1 cellular context compared by ENCODE assay signal in genomic region chr19:18091217-18091608, GRCh38.
TF ChIP-seq lines count a peak whose summit lies in the region.

No MANE protein-coding gene starts in this region.

TF ChIP-seq in K562, 482 proteins besides CTCF, POLR2A, EP300 and RAD21 (continued from another document and continues in another):
- TF ChIP-seq PRDM10 (IDR thresholded peaks at IDR 0.05; ENCODE audit: partially characterized antibody), result peak; percentile 40
- no peak for TF ChIP-seq KDM4B (IDR thresholded peaks at IDR 0.05; ENCODE audit: borderline replicate concordance in 2 of 2, low read depth in 1 of 2)
- no peak for TF ChIP-seq NUFIP1 (IDR thresholded peaks at IDR 0.05; ENCODE audit: partially characterized antibody)
- TF ChIP-seq ZNF184 (CRISPR knock-in tag; IDR thresholded peaks at IDR 0.05), result no peak
- TF ChIP-seq NR3C1 (CRISPR knock-in tag; IDR thresholded peaks at IDR 0.05), result no peak
- TF ChIP-seq ARID1B (IDR thresholded peaks at IDR 0.05), result peak; percentile 38; the same call in 1 of the 2 replicates
- TF ChIP-seq SPI1 (IDR thresholded peaks at IDR 0.05; ENCODE audit: borderline replicate concordance, low read depth, low read length), result peak; percentile 62; the same call in 1 of the 2 replicates
- TF ChIP-seq HES1 (IDR thresholded peaks at IDR 0.05; ENCODE audit: low read depth), result no peak
- no peak for TF ChIP-seq RFX7 (CRISPR knock-in tag; IDR thresholded peaks at IDR 0.05)
- no peak for TF ChIP-seq U2AF1 (optimal IDR thresholded peaks at IDR 0.05; ENCODE audit: low read depth, low read length)
- TF ChIP-seq FOXJ3 (CRISPR knock-in tag; IDR thresholded peaks at IDR 0.05), result no peak
- peak; percentile 25; the same call in 1 of the 2 replicates for TF ChIP-seq ETV1 (tag; conservative IDR thresholded peaks at IDR 0.05; ENCODE audit: low read depth)
- TF ChIP-seq ZFP36 (IDR thresholded peaks at IDR 0.05; ENCODE audit: low read depth, low read length, partially characterized antibody), result no peak
- TF ChIP-seq ZNF311 (CRISPR knock-in tag; IDR thresholded peaks at IDR 0.05), result no peak
- 0 out of 2 replicates have a peak, but pooled peaks have one; percentile 9 for TF ChIP-seq ELF4 (CRISPR knock-in tag; IDR thresholded peaks at IDR 0.05)
- no peak for TF ChIP-seq FOXK2 (conservative IDR thresholded peaks at IDR 0.05 in 1 of 2, IDR thresholded peaks at IDR 0.05 in 1 of 2; ENCODE audit: low read depth in 2 of 2)
- TF ChIP-seq PTTG1 (tag; IDR thresholded peaks at IDR 0.05; ENCODE audit: low read depth), result no peak
- TF ChIP-seq NFYB (IDR thresholded peaks at IDR 0.05; ENCODE audit: extremely low read depth, insufficient read length), result no peak
- no peak for TF ChIP-seq ZNF280A (IDR thresholded peaks at IDR 0.05; ENCODE audit: low read depth, partially characterized antibody)
- TF ChIP-seq ILF3 (IDR thresholded peaks at IDR 0.05; ENCODE audit: borderline replicate concordance), result no peak
- no peak for TF ChIP-seq KHSRP (IDR thresholded peaks at IDR 0.05)
- no peak for TF ChIP-seq CEBPG (CRISPR knock-in tag; IDR thresholded peaks at IDR 0.05)
- no peak for TF ChIP-seq CEBPG (tag; conservative IDR thresholded peaks at IDR 0.05 in 1 of 2, IDR thresholded peaks at IDR 0.05 in 1 of 2)
- no peak for TF ChIP-seq IFI16 (CRISPR knock-in tag; IDR thresholded peaks at IDR 0.05)
- TF ChIP-seq FOSL1 (tag; conservative IDR thresholded peaks at IDR 0.05), result no peak
- peak; percentile 33; the same call in 1 of the 2 replicates for TF ChIP-seq GABPB1 (CRISPR knock-in tag; IDR thresholded peaks at IDR 0.05)
- no peak for TF ChIP-seq MAX (CRISPR knock-in tag; IDR thresholded peaks at IDR 0.05)
- TF ChIP-seq ZNF655 (CRISPR knock-in tag; IDR thresholded peaks at IDR 0.05), result no peak
- TF ChIP-seq MECOM (CRISPR knock-in tag; IDR thresholded peaks at IDR 0.05), result no peak
- TF ChIP-seq DEAF1 (CRISPR knock-in tag; IDR thresholded peaks at IDR 0.05), result peak; percentile 4; the same call in 1 of the 2 replicates
- TF ChIP-seq MAFK (IDR thresholded peaks at IDR 0.05; ENCODE audit: low read length), result no peak
- no peak for TF ChIP-seq THRAP3 (IDR thresholded peaks at IDR 0.05; ENCODE audit: borderline replicate concordance)
- TF ChIP-seq XRCC3 (IDR thresholded peaks at IDR 0.05), result no peak
- TF ChIP-seq GATA2 (CRISPR knock-in tag; IDR thresholded peaks at IDR 0.05), result no peak
- TF ChIP-seq SP1 (CRISPR knock-in tag; IDR thresholded peaks at IDR 0.05), result no peak
- no peak for TF ChIP-seq PREB (CRISPR knock-in tag; IDR thresholded peaks at IDR 0.05)
- no peak for TF ChIP-seq POLR3A (IDR thresholded peaks at IDR 0.05; ENCODE audit: borderline replicate concordance, extremely low read depth, insufficient read depth, insufficient read length)
- no peak for TF ChIP-seq CGGBP1 (CRISPR knock-in tag; IDR thresholded peaks at IDR 0.05)
- TF ChIP-seq ZBTB43 (CRISPR knock-in tag; IDR thresholded peaks at IDR 0.05), result no peak
- TF ChIP-seq FUS (optimal IDR thresholded peaks at IDR 0.05; ENCODE audit: low read depth, low read length), result no peak
- TF ChIP-seq NFE2 (IDR thresholded peaks at IDR 0.05; ENCODE audit: low read depth), result no peak
- TF ChIP-seq POLR2AphosphoS2 (IDR thresholded peaks at IDR 0.05; ENCODE audit: low read length), result no peak
- no peak for TF ChIP-seq ETS2 (tag; IDR thresholded peaks at IDR 0.05; ENCODE audit: borderline replicate concordance, poor library complexity, severe bottlenecking)
- no peak for TF ChIP-seq GATAD2A (IDR thresholded peaks at IDR 0.05)
- TF ChIP-seq MCM7 (IDR thresholded peaks at IDR 0.05), result no peak
- peak; percentile 72 for TF ChIP-seq ZNF766 (CRISPR knock-in tag; conservative IDR thresholded peaks at IDR 0.05)
- no peak for TF ChIP-seq ZBTB33 (CRISPR knock-in tag; IDR thresholded peaks at IDR 0.05)
- no peak for TF ChIP-seq CC2D1A (IDR thresholded peaks at IDR 0.05)
- no peak for TF ChIP-seq ESRRB (CRISPR knock-in tag; IDR thresholded peaks at IDR 0.05; ENCODE audit: borderline replicate concordance)
- no peak for TF ChIP-seq SMARCC2 (IDR thresholded peaks at IDR 0.05; ENCODE audit: low read depth)
- no peak for TF ChIP-seq ZC3H4 (CRISPR knock-in tag; IDR thresholded peaks at IDR 0.05; ENCODE audit: borderline replicate concordance)
- TF ChIP-seq ZNF398 (CRISPR knock-in tag; IDR thresholded peaks at IDR 0.05), result no peak
- no peak for TF ChIP-seq ZNF668 (CRISPR knock-in tag; IDR thresholded peaks at IDR 0.05)
- no peak for TF ChIP-seq KAT2B (IDR thresholded peaks at IDR 0.05; ENCODE audit: low read depth, low read length)
- TF ChIP-seq TAL1 (IDR thresholded peaks at IDR 0.05), result no peak
